In the genomic region with DNA sequence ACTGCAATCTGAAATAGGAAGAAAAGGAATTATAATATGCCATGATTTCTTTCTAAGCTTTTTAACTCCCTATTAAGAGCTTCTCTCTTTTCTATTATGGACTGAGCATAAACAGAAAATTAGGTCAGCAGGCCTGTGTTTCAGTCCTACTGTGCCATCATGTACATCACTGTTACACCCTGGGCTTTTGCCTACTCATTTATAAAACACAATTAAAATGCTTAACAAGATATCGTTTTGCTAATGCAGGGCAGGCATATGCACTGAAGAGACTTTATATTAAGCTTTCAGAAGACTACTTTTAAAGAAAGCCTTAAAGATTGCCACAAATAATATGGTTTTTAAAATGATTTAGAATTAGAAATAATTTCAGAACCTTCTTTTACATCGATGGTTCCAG, we compare ENCODE assay signal across 8 cellular contexts.
A peak's percentile ranks its signal among the peaks of the same experiment; 100 is the strongest.
DNase-seq lines count a peak whose midpoint lies in the region; ATAC-seq and FAIRE-seq lines count a peak whose summit lies in the region.

No MANE protein-coding gene starts in this region.

- H3K27ac ChIP-seq in caudate nucleus (ENCODE audit: low read depth, low read length) (peak overlapping the region; percentile 18), muscle layer of duodenum (ENCODE audit: low read length) (peak overlapping the region; percentile 82)

- no peaks in the 10 kb centered on the region for H3K27me3 ChIP-seq in muscle layer of duodenum (ENCODE audit: low read depth, low read length)

- H3K27me3 Mint-ChIP-seq in stimulated activated naive CD8-positive, alpha-beta T cell treated with anti-CD3 and anti-CD28 coated beads, Interleukin-15, Interleukin-2, amounts not matched to agents 100 ng/mL and 50 ng/mL, for 24 hours = no peaks in the 10 kb centered on the region

- peak overlapping the region; percentile 94 for H3K4me3 Mint-ChIP-seq in stimulated activated naive CD8-positive, alpha-beta T cell treated with anti-CD3 and anti-CD28 coated beads, Interleukin-15, Interleukin-2, amounts not matched to agents 100 ng/mL and 50 ng/mL, for 24 hours

- FAIRE-seq in HTR-8/SVneo (lab: Jason Lieb, UNC) = no peak

- DNase-seq in stimulated activated naive CD8-positive, alpha-beta T cell treated with anti-CD3 and anti-CD28 coated beads, Interleukin-15, Interleukin-2, amounts not matched to agents 100 U/mL and 50 U/mL, for 24 hours = no peak
- no peak for DNase-seq in caudate nucleus (lab: John Stamatoyannopoulos, UW)
- no peak for DNase-seq in islet precursor cell
- DNase-seq in HTR-8/SVneo (ENCODE audit: insufficient read length, low spot score) = no peak
- DNase-seq in EL = no peak

- H3K36me3 ChIP-seq in muscle layer of duodenum (ENCODE audit: control insufficient read depth in 1 of 2, insufficient read depth in 2 of 2, low read length in 2 of 2) = peaks cover 0 to 6% of the 10 kb centered on the region in 2 donors

- H3K4me3 ChIP-seq in muscle layer of duodenum (ENCODE audit: low read depth in 1 of 2, low read length in 2 of 2) = peak overlapping the region; percentile 50 to 86

- no peaks in the 10 kb centered on the region for H3K9me3 ChIP-seq in muscle layer of duodenum (ENCODE audit: control insufficient read depth in 1 of 2, low read length in 2 of 2)

- H3K9me3 Mint-ChIP-seq in stimulated activated naive CD8-positive, alpha-beta T cell treated with anti-CD3 and anti-CD28 coated beads, Interleukin-15, Interleukin-2, amounts not matched to agents 100 ng/mL and 50 ng/mL, for 24 hours = no peaks in the 10 kb centered on the region

- no peaks in the 10 kb centered on the region for H3K36me3 Mint-ChIP-seq in stimulated activated naive CD8-positive, alpha-beta T cell treated with anti-CD3 and anti-CD28 coated beads, Interleukin-15, Interleukin-2, amounts not matched to agents 100 ng/mL and 50 ng/mL, for 24 hours (ENCODE audit: low read depth)

- H3K27ac Mint-ChIP-seq in stimulated activated naive CD8-positive, alpha-beta T cell treated with anti-CD3 and anti-CD28 coated beads, Interleukin-15, Interleukin-2, amounts not matched to agents 100 ng/mL and 50 ng/mL, for 24 hours = peak overlapping the region; percentile 92

- peaks cover 16% of the 10 kb centered on the region for H3K4me1 Mint-ChIP-seq in stimulated activated naive CD8-positive, alpha-beta T cell treated with anti-CD3 and anti-CD28 coated beads, Interleukin-15, Interleukin-2, amounts not matched to agents 100 ng/mL and 50 ng/mL, for 24 hours (ENCODE audit: low read depth)

- H3K4me1 ChIP-seq in muscle layer of duodenum (ENCODE audit: control insufficient read depth in 1 of 2, insufficient read depth in 2 of 2, low read length in 2 of 2) = peaks cover 3 to 24% of the 10 kb centered on the region in 2 donors

- ATAC-seq in stimulated activated naive CD8-positive, alpha-beta T cell treated with anti-CD3 and anti-CD28 coated beads, Interleukin-15, Interleukin-2, amounts not matched to agents 100 U/mL and 50 U/mL, for 24 hours = no peak
- no peak for ATAC-seq in GM19035 (IDR thresholded peaks at IDR 0.05; ENCODE audit: unreplicated experiment)
